In the genomic region with DNA sequence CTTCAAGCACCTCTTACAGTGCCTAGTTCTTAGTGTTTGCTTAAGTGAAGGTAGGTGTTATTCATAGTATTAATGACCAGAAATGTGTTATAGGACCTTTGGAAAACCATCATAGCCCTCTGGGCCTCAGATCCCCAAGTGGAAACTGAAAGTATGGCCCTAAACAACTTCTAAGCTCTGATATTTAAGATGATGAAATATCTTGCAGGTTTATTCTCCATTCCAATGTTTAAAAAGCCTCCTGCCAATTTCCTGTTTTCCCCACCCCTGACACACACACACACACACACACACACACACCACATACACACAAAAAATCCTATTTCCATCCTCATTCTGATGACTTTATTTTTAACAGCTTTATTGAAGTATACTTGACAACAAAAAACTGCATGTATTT, we compare ENCODE assay signal across 19 cellular contexts.
DNase-seq lines count a peak whose midpoint lies in the region; ATAC-seq, FAIRE-seq and TF ChIP-seq lines count a peak whose summit lies in the region.
"Had no signal": no experiment of that assay in that cellular context is flagged by ENCODE, and none has a peak within 500 bp of the region (broad histone marks: within the 10 kb centered on the region; RNA-seq: fewer than 3 reads in every experiment).

No MANE protein-coding gene starts in this region.

- H3K36me3 Mint-ChIP-seq in CD4-positive, alpha-beta memory T cell, result no peaks in the 10 kb centered on the region
- H3K36me3 Mint-ChIP-seq: CD8-positive, alpha-beta T cell; IgD-negative memory B cell had no signal

- H3K4me2 ChIP-seq in A549, result peak overlapping the region; percentile 21; the same call in 1 of the 3 replicates
- H3K4me2 ChIP-seq in BLaER1 treated with 17β-estradiol and CSF1 and Interleukin-3, amounts not matched to agents 10 nM and 100 nM, result peak overlapping the region in 6 of 11 experiments; percentile 8 to 25 (median 18); a peak in 4 of 22 replicates

- no peak for TF ChIP-seq EP300 in A549 (IDR thresholded peaks at IDR 0.05)

- TF ChIP-seq POLR2A in A549 (IDR thresholded peaks at IDR 0.05; ENCODE audit: low read length), result no peak

- DNase-seq in A549 (ENCODE audit: low read depth in 1 of 2, low spot score in 1 of 2), result no peak
- DNase-seq in adipocyte (ENCODE audit: low read depth), result peak; percentile 38
- peak; percentile 56 for DNase-seq in fibroblast of peridontal ligament (ENCODE audit: extremely low read depth)
- DNase-seq in 8988T, result no peak
- no peak for DNase-seq in T-helper 1 cell
- no peak for DNase-seq in CD4-positive, alpha-beta memory T cell
- DNase-seq: BE2C; CD8-positive, alpha-beta T cell; DND-41; H9; NCI-H146; NCI-H2081 treated with DMSO at 0.1 percent for 48 hours; NCI-H345; NCI-H526 treated with DMSO at 0.1 percent for 48 hours had no signal

- no peaks in the 10 kb centered on the region for H3K4me1 Mint-ChIP-seq in CD4-positive, alpha-beta memory T cell
- H3K4me1 Mint-ChIP-seq: IgD-negative memory B cell had no signal

- no peak overlapping the region for H3K27ac Mint-ChIP-seq in CD4-positive, alpha-beta memory T cell
- H3K27ac Mint-ChIP-seq: CD8-positive, alpha-beta T cell; H9 had no signal

- CTCF ChIA-PET in A549 (lab: Yijun Ruan, JAX), result interaction anchor here (0.8 kb wide), 1 partner anchor 174 kb away, joined by 3 read pairs; no protein-coding TSS in a partner anchor
- CTCF ChIA-PET in CD4-positive, alpha-beta memory T cell (lab: Charles Lee; ENCODE audit: partially characterized antibody), result no interaction called here

- peaks cover 0 to 2% of the 10 kb centered on the region in 2 donors for H3K27me3 Mint-ChIP-seq in CD4-positive, alpha-beta memory T cell
- H3K27me3 Mint-ChIP-seq: IgD-negative memory B cell had no signal

- H3K4me3 Mint-ChIP-seq in CD4-positive, alpha-beta memory T cell, result no peak overlapping the region
- H3K4me3 Mint-ChIP-seq: CD8-positive, alpha-beta T cell; H9; IgD-negative memory B cell had no signal

- peak overlapping the region in 1 of 2 experiments; percentile 51; a peak in 3 of 6 replicates for H3K27ac ChIP-seq in A549
- no peak overlapping the region for H3K27ac ChIP-seq in BLaER1 treated with 17β-estradiol and CSF1 and Interleukin-3, amounts not matched to agents 10 nM and 100 nM
- no peak overlapping the region for H3K27ac ChIP-seq in CD4-positive, alpha-beta memory T cell (ENCODE audit: low read depth, low read length)
- H3K27ac ChIP-seq: SJSA1 had no signal

- H3K9me3 ChIP-seq in A549, result no peaks in the 10 kb centered on the region
- peaks cover 0 to 4% (median 0%) of the 10 kb centered on the region in 11 experiments; a peak in 2 of 22 replicates for H3K9me3 ChIP-seq in BLaER1 treated with 17β-estradiol and CSF1 and Interleukin-3, amounts not matched to agents 10 nM and 100 nM (replicated peaks in 1 of 11)
- no peaks in the 10 kb centered on the region for H3K9me3 ChIP-seq in adipocyte (ENCODE audit: control insufficient read depth, low read length)
- no peaks in the 10 kb centered on the region for H3K9me3 ChIP-seq in CD4-positive, alpha-beta memory T cell (ENCODE audit: control insufficient read depth in 1 of 2, low read length in 2 of 2)
- H3K9me3 ChIP-seq: BE2C, SJSA1 had no signal

- no peak for TF ChIP-seq CTCF in A549 (IDR thresholded peaks at IDR 0.05)

- POLR2A ChIA-PET in A549 (lab: Yijun Ruan, JAX), result no interaction called here
- POLR2A ChIA-PET in CD4-positive, alpha-beta memory T cell (lab: Charles Lee; ENCODE audit: partially characterized antibody), result no interaction called here

- no peak overlapping the region for H3K9ac ChIP-seq in BLaER1 treated with 17β-estradiol and CSF1 and Interleukin-3, amounts not matched to agents 10 nM and 100 nM
- H3K9ac ChIP-seq in adipocyte (ENCODE audit: low read length), result no peak overlapping the region

- intact Hi-C loops in CD4-positive, alpha-beta memory T cell (cut with micrococcal nuclease), result no loop called here

- no peaks in the 10 kb centered on the region for H3K36me3 ChIP-seq in BLaER1 treated with 17β-estradiol and CSF1 and Interleukin-3, amounts not matched to agents 10 nM and 100 nM
- H3K36me3 ChIP-seq in adipocyte (ENCODE audit: control insufficient read depth, insufficient read depth, low read length, severe bottlenecking), result no peaks in the 10 kb centered on the region
- H3K36me3 ChIP-seq in CD4-positive, alpha-beta memory T cell (ENCODE audit: insufficient read depth, low read length), result no peaks in the 10 kb centered on the region
- H3K36me3 ChIP-seq: BE2C, SJSA1 had no signal

- H3K4me3 ChIP-seq in A549, result no peak overlapping the region
- H3K4me3 ChIP-seq in BLaER1 treated with 17β-estradiol and CSF1 and Interleukin-3, amounts not matched to agents 10 nM and 100 nM, result no peak overlapping the region
- H3K4me3 ChIP-seq in adipocyte (ENCODE audit: low read length), result no peak overlapping the region
- H3K4me3 ChIP-seq in CD4-positive, alpha-beta memory T cell (ENCODE audit: low read length in 2 of 2), result no peak overlapping the region
- H3K4me3 ChIP-seq: SJSA1 had no signal

- no peak for TF ChIP-seq RAD21 in A549 (conservative IDR thresholded peaks at IDR 0.05 in 1 of 2, IDR thresholded peaks at IDR 0.05 in 1 of 2)

- H3K4me1 ChIP-seq in A549 (peaks cover 15% of the 10 kb centered on the region), adipocyte (ENCODE audit: control insufficient read depth, insufficient read depth, low read length) (peaks cover 34% of the 10 kb centered on the region)
- peaks cover 7 to 34% (median 23%) of the 10 kb centered on the region in 10 experiments; a peak in 19 of 20 replicates for H3K4me1 ChIP-seq in BLaER1 treated with 17β-estradiol and CSF1 and Interleukin-3, amounts not matched to agents 10 nM and 100 nM
- no peaks in the 10 kb centered on the region for H3K4me1 ChIP-seq in CD4-positive, alpha-beta memory T cell (ENCODE audit: insufficient read depth, low read length)
- H3K4me1 ChIP-seq: BE2C, SJSA1 had no signal

- H4K20me1 ChIP-seq in BLaER1 treated with 17β-estradiol and CSF1 and Interleukin-3, amounts not matched to agents 10 nM and 100 nM, result no peaks in the 10 kb centered on the region

- no peak for FAIRE-seq in A549 (lab: Jason Lieb, UNC)
- FAIRE-seq: D721Med, G401.6 had no signal

- ATAC-seq in A549, result no peak
- ATAC-seq: CD8-positive, alpha-beta T cell had no signal

- H3K9me3 Mint-ChIP-seq in CD4-positive, alpha-beta memory T cell, result peaks cover 0 to 2% (median 0%) of the 10 kb centered on the region in 8 donors
- H3K9me3 Mint-ChIP-seq: H9 had no signal

- H3K27me3 ChIP-seq in BLaER1 treated with 17β-estradiol and CSF1 and Interleukin-3, amounts not matched to agents 10 nM and 100 nM, result no peaks in the 10 kb centered on the region
- H3K27me3 ChIP-seq in adipocyte (replicated peaks; ENCODE audit: control insufficient read depth, insufficient read depth, low read length), result no peaks in the 10 kb centered on the region
- no peaks in the 10 kb centered on the region for H3K27me3 ChIP-seq in CD4-positive, alpha-beta memory T cell (ENCODE audit: insufficient read depth, low read length)
- H3K27me3 ChIP-seq: BE2C, SJSA1 had no signal

TF ChIP-seq in A549, 52 proteins besides CTCF, POLR2A, EP300 and RAD21:
- TF ChIP-seq NPAS2 (CRISPR knock-in tag; IDR thresholded peaks at IDR 0.05; ENCODE audit: borderline replicate concordance), result no peak
- TF ChIP-seq FOSB (CRISPR knock-in tag; IDR thresholded peaks at IDR 0.05), result no peak
- no peak for TF ChIP-seq TFCP2L1 (CRISPR knock-in tag; IDR thresholded peaks at IDR 0.05)
- TF ChIP-seq FOXS1 (CRISPR knock-in tag; IDR thresholded peaks at IDR 0.05), result no peak
- no peak for TF ChIP-seq ZFP36 (IDR thresholded peaks at IDR 0.05; ENCODE audit: borderline replicate concordance, partially characterized antibody)
- no peak for TF ChIP-seq RNF2 (IDR thresholded peaks at IDR 0.05; ENCODE audit: borderline replicate concordance, low read depth)
- no peak for TF ChIP-seq ZNF302 (CRISPR knock-in tag; IDR thresholded peaks at IDR 0.05)

Comparison
In these comparisons a context has a peak if more than half of its experiments do, and no peak if none do; other contexts are left out.
1. DNase-seq: peak in adipocyte (single experiment) and fibroblast of peridontal ligament (single experiment); none in A549 (0 of 2), 8988T (single experiment), T-helper 1 cell (0 of 5) and CD4-positive, alpha-beta memory T cell (0 of 5).